Comparison of ENCODE assay signal across 18 cellular contexts in the genomic region with DNA sequence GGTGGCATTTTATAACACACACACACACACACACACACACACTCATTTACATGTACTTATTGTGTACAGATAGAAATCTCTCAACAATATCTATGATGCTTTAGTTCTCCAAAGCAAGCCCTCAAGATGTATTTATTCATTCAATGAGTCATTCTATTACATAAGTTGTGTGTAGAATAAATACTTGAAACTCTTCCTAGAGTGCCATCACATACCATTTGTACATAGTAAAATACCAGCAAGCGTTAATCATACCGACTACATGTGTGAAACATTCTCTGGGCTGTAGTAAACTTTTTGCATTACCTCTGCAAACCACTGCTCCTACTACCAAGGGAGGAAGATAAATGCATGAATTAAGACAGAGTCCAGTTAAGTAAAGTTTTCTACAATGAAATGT.
"Had no signal": no experiment of that assay in that cellular context is flagged by ENCODE, and none has a peak within 500 bp of the region (broad histone marks: within the 10 kb centered on the region; RNA-seq: fewer than 3 reads in every experiment).

No MANE protein-coding gene starts in this region.

- H3K36me3 Mint-ChIP-seq: activated naive CD4-positive, alpha-beta T cell treated with anti-CD3 and anti-CD28 coated beads, Interleukin-2, amount 10 ng/mL, durations not matched to agents 7 days and 5 days; memory B cell; natural killer cell had no signal

- H3K9me3 ChIP-seq: adrenal gland, esophagus squamous epithelium, psoas muscle, right lobe of liver had no signal

- H3K36me3 ChIP-seq: adrenal gland, esophagus squamous epithelium, right lobe of liver had no signal

- ATAC-seq: left colon, natural killer cell, psoas muscle, right lobe of liver had no signal

- H3K27me3 ChIP-seq: adrenal gland, dorsolateral prefrontal cortex, esophagus squamous epithelium, right lobe of liver had no signal

- H3K4me1 ChIP-seq: adrenal gland, esophagus squamous epithelium, psoas muscle, right lobe of liver had no signal

- H3K27ac ChIP-seq: adrenal gland, dorsolateral prefrontal cortex, esophagus squamous epithelium, psoas muscle, right lobe of liver had no signal

- H3K4me3 ChIP-seq: adrenal gland, dorsolateral prefrontal cortex, esophagus squamous epithelium, psoas muscle, right lobe of liver had no signal

- H3K4me1 Mint-ChIP-seq: activated naive CD4-positive, alpha-beta T cell treated with anti-CD3 and anti-CD28 coated beads, Interleukin-2, amount 10 ng/mL, durations not matched to agents 7 days and 5 days; memory B cell; natural killer cell had no signal

- H3K9me3 Mint-ChIP-seq: brain had no signal

- H3K27me3 Mint-ChIP-seq: activated naive CD4-positive, alpha-beta T cell treated with anti-CD3 and anti-CD28 coated beads, Interleukin-2, amount 10 ng/mL, durations not matched to agents 7 days and 5 days; brain; memory B cell had no signal

- H3K27ac Mint-ChIP-seq: activated naive CD4-positive, alpha-beta T cell treated with anti-CD3 and anti-CD28 coated beads, Interleukin-2, amount 10 ng/mL, durations not matched to agents 7 days and 5 days; activated T-helper 2 cell treated with anti-CD3 and anti-CD28 coated beads, Interferon-gamma antibody, Interleukin-2, Interleukin-4, amounts not matched to agents 10 μg/mL and 5 μg/mL and 100 μg/mL, durations not matched to agents 14 hours and 24 hours and 36 hours; memory B cell; natural killer cell had no signal

- H3K4me3 Mint-ChIP-seq: activated naive CD4-positive, alpha-beta T cell treated with anti-CD3 and anti-CD28 coated beads, Interleukin-2, amount 10 ng/mL, durations not matched to agents 7 days and 5 days; memory B cell; natural killer cell had no signal

- DNase-seq: activated CD4-positive, alpha-beta T cell treated with anti-CD3 and anti-CD28 coated beads, Interleukin-2, amount 50 U/mL, for 1 hour; activated naive CD4-positive, alpha-beta T cell treated with anti-CD3 and anti-CD28 coated beads, Interleukin-2, amount 10 ng/mL, durations not matched to agents 7 days and 5 days; activated T-cell treated with anti-CD3 and anti-CD28 coated beads for 4 hours; adrenal gland; dorsolateral prefrontal cortex; esophagus squamous epithelium; hypothalamus; left colon; natural killer cell; occipital lobe; psoas muscle; right lobe of liver; stimulated activated CD4-positive, alpha-beta T cell treated with anti-CD3 and anti-CD28 coated beads, Interleukin-2, amount 100 ng/mL, for 24 hours; stimulated activated naive CD4-positive, alpha-beta T cell; substantia nigra had no signal
